ENCODE assay signal across 8 cellular contexts in the genomic region with DNA sequence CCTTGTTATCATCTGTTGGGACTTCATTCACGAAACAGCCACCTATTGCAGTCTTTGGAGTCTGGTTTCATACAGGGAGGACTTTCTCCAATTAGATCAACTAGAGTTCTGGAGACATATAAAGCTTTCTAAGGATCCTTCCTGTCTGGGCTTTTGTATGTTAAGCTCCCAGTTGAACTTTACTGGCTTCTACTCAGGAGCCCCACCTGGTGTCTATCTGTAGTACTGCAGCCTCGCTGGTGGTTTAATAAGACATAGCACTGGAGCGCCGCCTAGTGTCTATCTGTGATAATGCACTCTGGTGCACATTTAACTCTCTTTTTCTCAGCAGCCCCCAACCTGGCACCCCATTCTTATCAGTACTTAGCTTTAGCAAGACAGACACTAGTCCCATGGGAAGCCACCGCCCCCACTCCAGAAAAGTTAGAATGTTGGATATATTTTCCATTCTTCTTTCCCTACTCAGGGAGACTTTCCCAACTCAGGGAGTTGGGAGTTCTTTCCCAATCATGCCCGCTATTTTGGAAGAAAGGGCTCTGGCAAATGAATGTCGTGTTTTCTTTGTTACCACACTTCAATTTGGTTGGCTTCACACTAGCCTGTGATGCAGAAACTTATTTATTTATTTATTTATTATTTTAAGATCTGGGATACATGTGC. TPM values are rescaled to one million over a fixed set of nuclear protein-coding genes. Genes with fewer than 3 reads are reported as not detected.
DNase-seq lines count a peak whose midpoint lies in the region; ATAC-seq and TF ChIP-seq lines count a peak whose summit lies in the region.

No MANE protein-coding gene starts in this region.

- H3K4me3 ChIP-seq in DOHH2 (ENCODE audit: low read length), result no peak overlapping the region
- no peak overlapping the region for H3K4me3 ChIP-seq in colonic mucosa
- H3K4me3 ChIP-seq in lower leg skin (ENCODE audit: low read depth, poor library complexity, severe bottlenecking), result no peak overlapping the region

- H3K79me2 ChIP-seq in DOHH2 (ENCODE audit: control insufficient read depth, low read length), result no peaks in the 10 kb centered on the region

- H3K9me3 ChIP-seq in DOHH2 (ENCODE audit: control insufficient read depth, insufficient read depth, low read length), result no peaks in the 10 kb centered on the region
- H3K9me3 ChIP-seq in colonic mucosa, result no peaks in the 10 kb centered on the region

- DNase-seq in NCI-H345 treated with DMSO at 0.1 percent for 48 hours (lab: John Stamatoyannopoulos, UW; ENCODE audit: unreplicated experiment) (peak; percentile 27), colonic mucosa (peak; percentile 95), lower leg skin (ENCODE audit: low spot score in 2 of 2) (peak; percentile 78 to 97)
- DNase-seq in activated CD4-positive, alpha-beta T cell treated with anti-CD3 and anti-CD28 coated beads for 48 hours, result peak; percentile 88
- DNase-seq in stimulated activated CD8-positive, alpha-beta memory T cell treated with anti-CD3 and anti-CD28 coated beads, Interleukin-15, amount 100 ng/mL, for 1 hour (ENCODE audit: low read depth), result peak; percentile 76

- no peak overlapping the region for H3K9ac ChIP-seq in colonic mucosa (ENCODE audit: low read depth in 2 of 2, low read length in 2 of 2)

- no peak overlapping the region for H3K4me2 ChIP-seq in DOHH2 (ENCODE audit: low read length)

- H3K27ac ChIP-seq in DOHH2 (ENCODE audit: low read depth, low read length) (no peak overlapping the region), colonic mucosa (no peak overlapping the region)

- H3K27me3 ChIP-seq in DOHH2 (ENCODE audit: control insufficient read depth, low read length), result no peaks in the 10 kb centered on the region
- H3K27me3 ChIP-seq in colonic mucosa, result no peaks in the 10 kb centered on the region

- 21 to 26% methylated on average over 7 of the region's 7 CpGs for WGBS in lower leg skin, 2 donors

- intact Hi-C loops in colonic mucosa (cut with DNase I) (loop anchor here (5.0 kb wide), 1 partner anchor 257 kb away; no protein-coding TSS in a partner anchor), lower leg skin (cut with DNase I; ENCODE audit: low total_unique reads) (loop anchor here (10.0 kb wide), 1 partner anchor 84 kb away; no protein-coding TSS in a partner anchor)

- peak; percentile 86 for TF ChIP-seq CTCF in DOHH2 (IDR thresholded peaks at IDR 0.05; ENCODE audit: low read depth, low read length, poor library complexity, severe bottlenecking)
- peak; percentile 100 for TF ChIP-seq CTCF in colonic mucosa (IDR thresholded peaks at IDR 0.05)
- TF ChIP-seq CTCF in lower leg skin (IDR thresholded peaks at IDR 0.05), result peak in 2 of 3 donors; percentile 94 to 96

- no peaks in the 10 kb centered on the region for H3F3A ChIP-seq in DOHH2 (ENCODE audit: control insufficient read depth, insufficient read depth)

- H4K20me1 ChIP-seq in DOHH2 (ENCODE audit: control insufficient read depth, insufficient read depth, low read depth, low read length), result no peaks in the 10 kb centered on the region

- no peak for TF ChIP-seq POLR2A in lower leg skin (IDR thresholded peaks at IDR 0.05)

- no peaks in the 10 kb centered on the region for H3K4me1 ChIP-seq in DOHH2 (ENCODE audit: control insufficient read depth, low read length)
- H3K4me1 ChIP-seq in colonic mucosa, result no peaks in the 10 kb centered on the region

- H3K36me3 ChIP-seq in DOHH2 (ENCODE audit: control insufficient read depth, low read length), result no peaks in the 10 kb centered on the region
- H3K36me3 ChIP-seq in colonic mucosa, result no peaks in the 10 kb centered on the region

- ATAC-seq in HG02840 (IDR thresholded peaks at IDR 0.05; ENCODE audit: low FRiP score, unreplicated experiment) (peak; percentile 89), GM21717 (IDR thresholded peaks at IDR 0.05; ENCODE audit: unreplicated experiment) (no peak)

- no peaks in the 10 kb centered on the region for H3K9me2 ChIP-seq in DOHH2 (replicated peaks; ENCODE audit: control insufficient read depth, low read length)

RNA-seq across cellular contexts. Expression of a gene that starts 36.9 kb away (rescaled TPM):
- total RNA-seq in colonic mucosa, result 10 to 100 TPM; 30.4 to 30.7 TPM
- 1 to 10 TPM; 1.7 to 6.4 (median 4.0) TPM for total RNA-seq in lower leg skin

RNA-seq across cellular contexts. Expression of a gene that starts 51.4 kb away (rescaled TPM):
- total RNA-seq in colonic mucosa (10 to 100 TPM; 21.8 to 32.2 TPM), lower leg skin (10 to 100 TPM in 3 of 4 donors, 1 to 10 TPM in 1; 8.0 to 10.9 (median 10.6) TPM)

Comparison
In these comparisons a context has a peak if more than half of its experiments do, and no peak if none do; other contexts are left out.
1. DNase-seq: peak in every context shown above with its lines; median percentile 95 in colonic mucosa; 88 in activated CD4-positive, alpha-beta T cell treated with anti-CD3 and anti-CD28 coated beads for 48 hours; 88 in lower leg skin; 76 in stimulated activated CD8-positive, alpha-beta memory T cell treated with anti-CD3 and anti-CD28 coated beads, Interleukin-15, amount 100 ng/mL, for 1 hour; 27 in NCI-H345 treated with DMSO at 0.1 percent for 48 hours.
2. RNA of a gene that starts 36.9 kb away (total RNA-seq): 30.4 to 30.7 TPM in colonic mucosa; 1.7 to 6.4 TPM in lower leg skin; every median in the first group is over 4 times any median in the second.
3. Peak in every context shown above with its lines, with median percentiles within 50 percentile points of each other: CTCF ChIP-seq.